In genomic region chr15:85708402-85708932, GRCh38 we compare ENCODE assay signal across 8 cellular contexts.
DNase-seq lines count a peak whose midpoint lies in the region; ATAC-seq lines count a peak whose summit lies in the region.
"Had no signal": no experiment of that assay in that cellular context is flagged by ENCODE, and none has a peak within 500 bp of the region (broad histone marks: within the 10 kb centered on the region; RNA-seq: fewer than 3 reads in every experiment).

No MANE protein-coding gene starts in this region.

- peaks cover 10% of the 10 kb centered on the region for H3K36me3 Mint-ChIP-seq in IgD-negative memory B cell

- H3K4me3 Mint-ChIP-seq in IgD-negative memory B cell: peak overlapping the region in 3 of 4 donors; percentile 83 to 93 (median 85)
- H3K4me3 Mint-ChIP-seq in stimulated activated naive CD8-positive, alpha-beta T cell treated with anti-CD3 and anti-CD28 coated beads, Interleukin-15, amount 100 ng/mL, for 72 hours: peak overlapping the region; percentile 54 to 84

- H3K36me3 ChIP-seq in adipocyte (ENCODE audit: control insufficient read depth, insufficient read depth, low read length, severe bottlenecking): peaks cover 33% of the 10 kb centered on the region

- peaks cover 57% of the 10 kb centered on the region for H3K4me1 ChIP-seq in adipocyte (ENCODE audit: control insufficient read depth, insufficient read depth, low read length)

- H3K27me3 ChIP-seq in adipocyte (replicated peaks; ENCODE audit: control insufficient read depth, insufficient read depth, low read length): no peaks in the 10 kb centered on the region

- H3K9ac ChIP-seq in adipocyte (ENCODE audit: low read length): peak overlapping the region; percentile 27

- no peaks in the 10 kb centered on the region for H3K9me3 Mint-ChIP-seq in IgD-negative memory B cell
- no peaks in the 10 kb centered on the region for H3K9me3 Mint-ChIP-seq in stimulated activated naive CD8-positive, alpha-beta T cell treated with anti-CD3 and anti-CD28 coated beads, Interleukin-15, amount 100 ng/mL, for 72 hours

- peak overlapping the region; percentile 85 to 98 (median 97) for H3K27ac Mint-ChIP-seq in IgD-negative memory B cell
- peak overlapping the region in 1 of 2 donors; percentile 16 for H3K27ac Mint-ChIP-seq in stimulated activated naive CD8-positive, alpha-beta T cell treated with anti-CD3 and anti-CD28 coated beads, Interleukin-15, amount 100 ng/mL, for 72 hours

- H3K4me1 Mint-ChIP-seq in IgD-negative memory B cell: peaks cover 56 to 67% (median 65%) of the 10 kb centered on the region in 3 donors
- peaks cover 79% of the 10 kb centered on the region for H3K4me1 Mint-ChIP-seq in stimulated activated naive CD8-positive, alpha-beta T cell treated with anti-CD3 and anti-CD28 coated beads, Interleukin-15, amount 100 ng/mL, for 72 hours

- ATAC-seq in stimulated activated naive CD8-positive, alpha-beta T cell treated with anti-CD3 and anti-CD28 coated beads, Interleukin-15, amount 100 ng/mL, for 72 hours: no peak
- no peak for ATAC-seq in GM19452 (IDR thresholded peaks at IDR 0.05; ENCODE audit: unreplicated experiment)
- ATAC-seq in HG02981 (IDR thresholded peaks at IDR 0.05; ENCODE audit: unreplicated experiment): no peak

- H3K27me3 Mint-ChIP-seq in IgD-negative memory B cell: no peaks in the 10 kb centered on the region
- no peaks in the 10 kb centered on the region for H3K27me3 Mint-ChIP-seq in stimulated activated naive CD8-positive, alpha-beta T cell treated with anti-CD3 and anti-CD28 coated beads, Interleukin-15, amount 100 ng/mL, for 72 hours

- no peaks in the 10 kb centered on the region for H3K9me3 ChIP-seq in adipocyte (ENCODE audit: control insufficient read depth, low read length)

- no peak overlapping the region for H3K4me3 ChIP-seq in adipocyte (ENCODE audit: low read length)

- DNase-seq in adipocyte (ENCODE audit: low read depth): no peak
- DNase-seq in kidney glomerular epithelial cell (lab: John Stamatoyannopoulos, UW): peak; percentile 43
- DNase-seq in stimulated activated naive CD8-positive, alpha-beta T cell treated with anti-CD3 and anti-CD28 coated beads, Interleukin-15, amount 100 ng/mL, for 72 hours: no peak
- no peak for DNase-seq in OCI-M2 (lab: John Stamatoyannopoulos, UW; ENCODE audit: unreplicated experiment)
- DNase-seq: NCI-H69 had no signal
